In the genomic region with DNA sequence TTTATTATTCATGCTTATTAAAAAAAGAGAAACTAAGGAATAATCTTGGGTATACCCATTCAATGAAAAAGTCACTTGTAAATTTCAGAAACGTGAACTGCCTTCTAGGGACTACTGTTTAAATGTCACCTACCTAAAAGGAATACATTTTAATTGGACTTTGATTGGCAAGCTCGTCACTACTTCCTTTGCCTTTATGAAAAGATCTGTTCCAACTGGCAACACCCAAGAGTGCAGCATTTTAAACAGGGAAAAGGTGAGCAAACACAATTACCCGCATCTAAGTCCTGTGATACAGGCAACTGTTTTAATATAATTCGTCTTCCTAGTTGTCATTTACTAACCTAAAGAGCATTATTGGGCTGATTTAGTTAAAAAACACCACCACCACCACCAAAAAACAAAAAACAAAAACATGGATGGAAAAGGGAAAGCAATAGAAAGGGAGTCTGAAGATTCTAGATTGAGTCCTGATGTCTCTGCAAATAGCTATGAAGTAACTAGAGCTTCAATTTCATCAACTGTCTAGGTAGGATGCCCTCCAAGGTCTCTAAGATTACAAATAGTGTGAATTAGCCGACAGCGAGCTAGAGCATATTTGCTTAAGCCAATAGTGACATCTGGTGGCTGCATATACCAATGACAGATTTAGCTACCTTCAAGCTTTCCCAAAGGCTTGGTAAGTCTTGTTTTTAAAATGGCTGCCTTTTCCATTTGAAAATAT, we compare ENCODE assay signal across 8 cellular contexts. TPM values are rescaled to one million over a fixed set of nuclear protein-coding genes. Genes with fewer than 3 reads are reported as not detected.
A peak's percentile ranks its signal among the peaks of the same experiment; 100 is the strongest.
DNase-seq lines count a peak whose midpoint lies in the region; ATAC-seq lines count a peak whose summit lies in the region.

No MANE protein-coding gene starts in this region.

- no peak overlapping the region for H3K9ac ChIP-seq in trophoblast cell (ENCODE audit: low read length)

- ATAC-seq in GM21576 (IDR thresholded peaks at IDR 0.05; ENCODE audit: unreplicated experiment) = peak; percentile 93

- no peak overlapping the region for H3K4me2 ChIP-seq in trophoblast cell (ENCODE audit: low read length)

- no peak overlapping the region for H3K23ac ChIP-seq in trophoblast cell (ENCODE audit: low read length)

- H2AK5ac ChIP-seq in trophoblast cell (ENCODE audit: low read length) = no peak overlapping the region

- no peaks in the 10 kb centered on the region for H3K9me3 ChIP-seq in trophoblast cell (ENCODE audit: insufficient read depth, low read depth, low read length)

- H3K36me3 ChIP-seq in trophoblast cell (ENCODE audit: control insufficient read depth in 1 of 2, insufficient read depth in 2 of 2, low read length in 2 of 2) = no peaks in the 10 kb centered on the region

- H3K79me1 ChIP-seq in trophoblast cell (ENCODE audit: low read length) = no peaks in the 10 kb centered on the region

- H2AFZ ChIP-seq in trophoblast cell (ENCODE audit: insufficient read depth, low read length, poor library complexity) = no peak overlapping the region

- H3K4me1 Mint-ChIP-seq in activated T-helper 2 cell treated with anti-CD3 and anti-CD28 coated beads, Interferon-gamma antibody, Interleukin-2, Interleukin-4, amounts not matched to agents 10 μg/mL and 5 μg/mL and 100 μg/mL, durations not matched to agents 14 hours and 24 hours and 36 hours (ENCODE audit: low read depth) = peaks cover 2% of the 10 kb centered on the region

- peak; percentile 1 for DNase-seq in activated CD8-positive, alpha-beta memory T cell treated with anti-CD3 and anti-CD28 coated beads, Interleukin-2, amount 50 U/mL, for 24 hours (ENCODE audit: extremely low read depth)
- DNase-seq in activated CD8-positive, alpha-beta memory T cell treated with anti-CD3 and anti-CD28 coated beads for 24 hours = no peak
- peak; percentile 77 for DNase-seq in HS-5 (ENCODE audit: low read depth)
- peak; percentile 97 for DNase-seq in NCI-H748 treated with DMSO at 0.1 percent for 48 hours (lab: John Stamatoyannopoulos, UW)
- DNase-seq in activated T-helper 2 cell treated with anti-CD3 and anti-CD28 coated beads, Interferon-gamma antibody, Interleukin-2, Interleukin-4, amounts not matched to agents 10 μg/mL and 5 μg/mL and 100 μg/mL, durations not matched to agents 14 hours and 24 hours and 36 hours (ENCODE audit: low spot score) = peak; percentile 14
- peak; percentile 79 for DNase-seq in glomerular visceral epithelial cell (ENCODE audit: extremely low spot score)
- DNase-seq in trophoblast cell = peak; percentile 69 to 96

- H3K9me3 Mint-ChIP-seq in activated T-helper 2 cell treated with anti-CD3 and anti-CD28 coated beads, Interferon-gamma antibody, Interleukin-2, Interleukin-4, amounts not matched to agents 10 μg/mL and 5 μg/mL and 100 μg/mL, durations not matched to agents 14 hours and 24 hours and 36 hours = no peaks in the 10 kb centered on the region

- H4K8ac ChIP-seq in trophoblast cell (ENCODE audit: low read depth, low read length) = no peak overlapping the region

- no peak overlapping the region for H3K4me3 ChIP-seq in trophoblast cell (ENCODE audit: low read depth, low read length)

- H3K27me3 ChIP-seq in trophoblast cell (ENCODE audit: insufficient read depth, low read length) = peaks cover 2% of the 10 kb centered on the region

- no peak overlapping the region for H4K12ac ChIP-seq in trophoblast cell (ENCODE audit: low read depth, low read length)

- H2BK120ac ChIP-seq in trophoblast cell (ENCODE audit: insufficient read depth, low read length, poor library complexity) = no peak overlapping the region

- H2BK12ac ChIP-seq in trophoblast cell (ENCODE audit: low read length) = no peak overlapping the region

- H3K18ac ChIP-seq in trophoblast cell (ENCODE audit: low read length) = no peak overlapping the region

- no peaks in the 10 kb centered on the region for H3K79me2 ChIP-seq in trophoblast cell (ENCODE audit: control insufficient read depth, insufficient read depth, low read length, poor library complexity)

- H3K4ac ChIP-seq in trophoblast cell (ENCODE audit: low read depth, low read length) = no peak overlapping the region

- intact Hi-C loops in activated T-helper 2 cell treated with anti-CD3 and anti-CD28 coated beads, Interferon-gamma antibody, Interleukin-2, Interleukin-4, amounts not matched to agents 10 μg/mL and 5 μg/mL and 100 μg/mL, durations not matched to agents 14 hours and 24 hours and 36 hours (cut with micrococcal nuclease) = loop anchor here (2.0 to 10.0 kb wide), 4 partner anchors 533 to 871 kb away; no protein-coding TSS in a partner anchor

- no peak overlapping the region for H2BK5ac ChIP-seq in trophoblast cell (ENCODE audit: low read depth, low read length, poor library complexity)

- H3K27me3 Mint-ChIP-seq in activated T-helper 2 cell treated with anti-CD3 and anti-CD28 coated beads, Interferon-gamma antibody, Interleukin-2, Interleukin-4, amounts not matched to agents 10 μg/mL and 5 μg/mL and 100 μg/mL, durations not matched to agents 14 hours and 24 hours and 36 hours (ENCODE audit: low read depth) = peaks cover 12% of the 10 kb centered on the region

- WGBS in trophoblast cell (ENCODE audit: extremely low coverage, insufficient coverage, insufficient read length) = no CpG with 5 or more reads among the region's 6 CpGs

- H3K36me3 Mint-ChIP-seq in activated T-helper 2 cell treated with anti-CD3 and anti-CD28 coated beads, Interferon-gamma antibody, Interleukin-2, Interleukin-4, amounts not matched to agents 10 μg/mL and 5 μg/mL and 100 μg/mL, durations not matched to agents 14 hours and 24 hours and 36 hours (ENCODE audit: low read depth) = no peaks in the 10 kb centered on the region

- H3K4me3 Mint-ChIP-seq in activated T-helper 2 cell treated with anti-CD3 and anti-CD28 coated beads, Interferon-gamma antibody, Interleukin-2, Interleukin-4, amounts not matched to agents 10 μg/mL and 5 μg/mL and 100 μg/mL, durations not matched to agents 14 hours and 24 hours and 36 hours (ENCODE audit: low read depth) = no peak overlapping the region

- no peak overlapping the region for H3K27ac ChIP-seq in trophoblast cell (ENCODE audit: low read depth, low read length)

- H3K4me1 ChIP-seq in trophoblast cell (ENCODE audit: control insufficient read depth in 1 of 2, insufficient read depth in 2 of 2, low read length in 2 of 2) = no peaks in the 10 kb centered on the region

- no peak overlapping the region for H3K27ac Mint-ChIP-seq in activated T-helper 2 cell treated with anti-CD3 and anti-CD28 coated beads, Interferon-gamma antibody, Interleukin-2, Interleukin-4, amounts not matched to agents 10 μg/mL and 5 μg/mL and 100 μg/mL, durations not matched to agents 14 hours and 24 hours and 36 hours

- no peak overlapping the region for H3K14ac ChIP-seq in trophoblast cell (ENCODE audit: low read length)

- H4K91ac ChIP-seq in trophoblast cell (ENCODE audit: low read depth, low read length) = no peak overlapping the region

RNA-seq across cellular contexts. Expression of a gene that starts 33.8 kb away (rescaled TPM):
- 3.9 and 4.8 TPM in 2 replicates for total RNA-seq in activated T-helper 2 cell treated with anti-CD3 and anti-CD28 coated beads, Interferon-gamma antibody, Interleukin-2, Interleukin-4, amounts not matched to agents 10 μg/mL and 5 μg/mL and 100 μg/mL, durations not matched to agents 14 hours and 24 hours and 36 hours
- polyA plus RNA-seq in trophoblast cell (2013) = 11.2 and 11.5 TPM in 2 replicates
